1 cellular context compared by ENCODE assay signal in the genomic region with DNA sequence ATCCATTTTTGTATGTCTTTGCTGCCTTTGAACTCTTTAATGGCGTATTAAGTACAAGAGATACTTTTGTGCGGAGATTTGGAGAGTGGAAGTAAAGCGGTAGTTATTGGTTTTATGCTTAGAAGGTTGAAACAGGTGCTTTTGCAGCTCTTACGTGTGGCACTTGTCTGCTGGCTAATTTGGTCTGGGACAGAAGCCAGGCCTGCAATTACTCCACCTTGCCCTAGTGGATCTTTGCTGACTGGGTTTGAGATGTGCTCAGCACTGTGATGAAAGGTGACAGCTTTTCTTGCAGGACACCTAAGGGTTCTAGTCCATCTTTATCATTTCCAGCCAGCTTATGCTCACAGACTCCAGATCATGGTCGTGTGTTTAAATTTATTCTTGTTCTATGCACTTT.
TF ChIP-seq lines count a peak whose summit lies in the region.

No MANE protein-coding gene starts in this region.

TF ChIP-seq in GM23338, 12 proteins besides CTCF, POLR2A, EP300 and RAD21 (continued from another document):
- TF ChIP-seq ZNF462 (CRISPR knock-in tag; IDR thresholded peaks at IDR 0.05), result no peak
- TF ChIP-seq EZH2phosphoT487 (IDR thresholded peaks at IDR 0.05; ENCODE audit: unreplicated experiment), result no peak
